Comparison of ENCODE assay signal across 11 cellular contexts in genomic region chr19:7658219-7658686, GRCh38. TPM values are rescaled to one million over a fixed set of nuclear protein-coding genes. Genes with fewer than 3 reads are reported as not detected.
DNase-seq lines count a peak whose midpoint lies in the region; ATAC-seq and TF ChIP-seq lines count a peak whose summit lies in the region.
"Had no signal": no experiment of that assay in that cellular context is flagged by ENCODE, and none has a peak within 500 bp of the region (broad histone marks: within the 10 kb centered on the region; RNA-seq: fewer than 3 reads in every experiment).

No MANE protein-coding gene starts in this region.

- H3K27me3 ChIP-seq in left ventricle myocardium inferior (ENCODE audit: low read depth): peaks cover 51% of the 10 kb centered on the region

- TF ChIP-seq CTCF in CD14-positive monocyte (IDR thresholded peaks at IDR 0.05): no peak
- TF ChIP-seq CTCF in left ventricle myocardium inferior (IDR thresholded peaks at IDR 0.05; ENCODE audit: borderline replicate concordance): no peak
- TF ChIP-seq CTCF in osteocyte (IDR thresholded peaks at IDR 0.05): no peak

- H3K27ac Mint-ChIP-seq in CD14-positive monocyte: peak overlapping the region; percentile 98 to 100 (median 99)
- peak overlapping the region; percentile 87 for H3K27ac Mint-ChIP-seq in activated naive CD8-positive, alpha-beta T cell treated with anti-CD3 and anti-CD28 coated beads for 36 hours
- no peak overlapping the region for H3K27ac Mint-ChIP-seq in osteocyte (ENCODE audit: unreplicated experiment)

- peaks cover 0 to 18% (median 0%) of the 10 kb centered on the region in 3 donors for H3K27me3 Mint-ChIP-seq in CD14-positive monocyte (ENCODE audit: low read depth in 3 of 3)
- H3K27me3 Mint-ChIP-seq in activated naive CD8-positive, alpha-beta T cell treated with anti-CD3 and anti-CD28 coated beads for 36 hours: no peaks in the 10 kb centered on the region
- peaks cover 14% of the 10 kb centered on the region for H3K27me3 Mint-ChIP-seq in osteocyte (ENCODE audit: unreplicated experiment)

- H3K4me1 Mint-ChIP-seq in CD14-positive monocyte (peaks cover 58% of the 10 kb centered on the region), osteocyte (ENCODE audit: unreplicated experiment) (no peaks in the 10 kb centered on the region)
- peaks cover 24% of the 10 kb centered on the region for H3K4me1 Mint-ChIP-seq in activated naive CD8-positive, alpha-beta T cell treated with anti-CD3 and anti-CD28 coated beads for 36 hours

- H3K9me3 Mint-ChIP-seq in CD14-positive monocyte: peaks cover 0 to 2% (median 0%) of the 10 kb centered on the region in 7 donors
- H3K9me3 Mint-ChIP-seq in activated naive CD8-positive, alpha-beta T cell treated with anti-CD3 and anti-CD28 coated beads for 36 hours: no peaks in the 10 kb centered on the region
- H3K9me3 Mint-ChIP-seq in osteocyte (ENCODE audit: unreplicated experiment): no peaks in the 10 kb centered on the region

- TF ChIP-seq POLR2A in GM19099 (IDR thresholded peaks at IDR 0.05; ENCODE audit: extremely low read depth, insufficient read length, low read depth): peak; percentile 32

- ATAC-seq in HG03196 (IDR thresholded peaks at IDR 0.05; ENCODE audit: unreplicated experiment): no peak

- no peaks in the 10 kb centered on the region for H3K36me3 ChIP-seq in left ventricle myocardium inferior
- H3K36me3 ChIP-seq: thoracic aorta had no signal

- peak overlapping the region; percentile 67 to 73 for H3K4me3 Mint-ChIP-seq in CD14-positive monocyte
- H3K4me3 Mint-ChIP-seq in activated naive CD8-positive, alpha-beta T cell treated with anti-CD3 and anti-CD28 coated beads for 36 hours: peak overlapping the region; percentile 77
- no peak overlapping the region for H3K4me3 Mint-ChIP-seq in osteocyte (ENCODE audit: unreplicated experiment)

- no peaks in the 10 kb centered on the region for H3K36me3 Mint-ChIP-seq in CD14-positive monocyte
- H3K36me3 Mint-ChIP-seq in activated naive CD8-positive, alpha-beta T cell treated with anti-CD3 and anti-CD28 coated beads for 36 hours: no peaks in the 10 kb centered on the region
- H3K36me3 Mint-ChIP-seq in osteocyte (ENCODE audit: unreplicated experiment): no peaks in the 10 kb centered on the region

- H3K4me3 ChIP-seq in left ventricle myocardium inferior: no peak overlapping the region
- H3K4me3 ChIP-seq: thoracic aorta had no signal

- H3K9me3 ChIP-seq in left ventricle myocardium inferior (replicated peaks): no peaks in the 10 kb centered on the region
- H3K9me3 ChIP-seq: thoracic aorta had no signal

- DNase-seq in CD14-positive monocyte (ENCODE audit: low spot score) (peak; percentile 70), M059J (ENCODE audit: low read depth) (peak; percentile 20), left ventricle myocardium inferior (no peak), osteocyte (ENCODE audit: extremely low spot score, unreplicated experiment) (no peak)
- DNase-seq in activated naive CD8-positive, alpha-beta T cell treated with anti-CD3 and anti-CD28 coated beads for 36 hours: peak; percentile 69
- peak; percentile 17 for DNase-seq in stimulated activated naive CD4-positive, alpha-beta T cell treated with Interleukin-2 at 50 U/mL for 16 hours (lab: John Stamatoyannopoulos, UW)

- H3K4me1 ChIP-seq in left ventricle myocardium inferior: no peaks in the 10 kb centered on the region

- intact Hi-C loops in CD14-positive monocyte (cut with micrococcal nuclease) (loop anchor here (2.0 to 10.0 kb wide), 2 partner anchors 19 to 113 kb away; partner anchors contain the start of gene MCEMP1 (in 1 of the 2)), left ventricle myocardium inferior (cut with micrococcal nuclease) (no loop called here)

- H3K27ac ChIP-seq in left ventricle myocardium inferior (replicated peaks): no peak overlapping the region
- H3K27ac ChIP-seq: thoracic aorta had no signal

RNA-seq across cellular contexts. Expression of gene RETN, which starts 10.6 kb away (rescaled TPM):
- 100 to 1,000 TPM in 1 of 2 donors, 10 to 100 TPM in 1; 60.0 to 119 TPM for polyA plus RNA-seq in CD14-positive monocyte
- not detected in 2 replicates for total RNA-seq in M059J (2014; rRNA removed; shearing (Covaris generic))
- not detected for total RNA-seq in activated naive CD8-positive, alpha-beta T cell treated with anti-CD3 and anti-CD28 coated beads for 36 hours
- total RNA-seq in left ventricle myocardium inferior: 0.99 TPM
- total RNA-seq in osteocyte: not detected in 2 replicates
- total RNA-seq: activated CD8-positive, alpha-beta memory T cell treated with anti-CD3 and anti-CD28 coated beads for 36 hours; thoracic aorta had no signal

RNA-seq across cellular contexts. Expression of gene MCEMP1, which starts 18.6 kb away (rescaled TPM):
- 100 to 1,000 TPM in 1 of 2 donors, 10 to 100 TPM in 1; 79.4 to 104 TPM for polyA plus RNA-seq in CD14-positive monocyte
- not detected in 2 replicates for total RNA-seq in M059J (2014; rRNA removed; shearing (Covaris generic))
- total RNA-seq in activated naive CD8-positive, alpha-beta T cell treated with anti-CD3 and anti-CD28 coated beads for 36 hours: not detected
- total RNA-seq in left ventricle myocardium inferior (0.60 TPM), osteocyte (not detected in 2 replicates)
- total RNA-seq: activated CD8-positive, alpha-beta memory T cell treated with anti-CD3 and anti-CD28 coated beads for 36 hours; kidney epithelial cell had no signal

RNA-seq across cellular contexts. Expression of gene STXBP2, which starts 21.3 kb away (rescaled TPM):
- 100 to 1,000 TPM; 249 to 327 TPM for polyA plus RNA-seq in CD14-positive monocyte
- total RNA-seq in M059J (2014; rRNA removed; shearing (Covaris generic)): 0.30 and 2.8 TPM in 2 replicates
- total RNA-seq in activated naive CD8-positive, alpha-beta T cell treated with anti-CD3 and anti-CD28 coated beads for 36 hours: 10 to 100 TPM; 73.3 to 73.5 TPM
- 4.5 TPM for total RNA-seq in left ventricle myocardium inferior
- 11.6 and 13.6 TPM in 2 replicates for total RNA-seq in osteocyte

RNA-seq across cellular contexts. Expression of gene TRAPPC5, which starts 22.4 kb away (rescaled TPM):
- 100 to 1,000 TPM; 414 to 449 TPM for polyA plus RNA-seq in CD14-positive monocyte
- 89.9 and 101 TPM in 2 replicates for total RNA-seq in M059J (2014; rRNA removed; shearing (Covaris generic))
- 10 to 100 TPM; 83.3 to 83.8 TPM for total RNA-seq in activated naive CD8-positive, alpha-beta T cell treated with anti-CD3 and anti-CD28 coated beads for 36 hours
- total RNA-seq in left ventricle myocardium inferior (116 TPM), osteocyte (105 and 108 TPM in 2 replicates)

RNA-seq across cellular contexts. Expression of gene PCP2, which starts 24.7 kb away (rescaled TPM):
- polyA plus RNA-seq in CD14-positive monocyte: not detected
- total RNA-seq in M059J (2014; rRNA removed; shearing (Covaris generic)): not detected in 2 replicates
- 1 to 10 TPM in 1 of 2 experiments, under 1 TPM in 1; 0.99 to 1.4 TPM for total RNA-seq in activated naive CD8-positive, alpha-beta T cell treated with anti-CD3 and anti-CD28 coated beads for 36 hours
- total RNA-seq in left ventricle myocardium inferior: 2.7 TPM
- total RNA-seq in osteocyte: not detected in 2 replicates
- total RNA-seq: activated CD8-positive, alpha-beta memory T cell treated with anti-CD3 and anti-CD28 coated beads for 36 hours; kidney epithelial cell; thoracic aorta had no signal

Comparison
In these comparisons a context has a peak if more than half of its experiments do, and no peak if none do; other contexts are left out.
1. DNase-seq: peak in CD14-positive monocyte (single experiment), M059J (single experiment), activated naive CD8-positive, alpha-beta T cell treated with anti-CD3 and anti-CD28 coated beads for 36 hours (single experiment) and stimulated activated naive CD4-positive, alpha-beta T cell treated with Interleukin-2 at 50 U/mL for 16 hours (single experiment); none in left ventricle myocardium inferior (single experiment) and osteocyte (single experiment).